Comparison of ENCODE assay signal across 9 cellular contexts in the genomic region with DNA sequence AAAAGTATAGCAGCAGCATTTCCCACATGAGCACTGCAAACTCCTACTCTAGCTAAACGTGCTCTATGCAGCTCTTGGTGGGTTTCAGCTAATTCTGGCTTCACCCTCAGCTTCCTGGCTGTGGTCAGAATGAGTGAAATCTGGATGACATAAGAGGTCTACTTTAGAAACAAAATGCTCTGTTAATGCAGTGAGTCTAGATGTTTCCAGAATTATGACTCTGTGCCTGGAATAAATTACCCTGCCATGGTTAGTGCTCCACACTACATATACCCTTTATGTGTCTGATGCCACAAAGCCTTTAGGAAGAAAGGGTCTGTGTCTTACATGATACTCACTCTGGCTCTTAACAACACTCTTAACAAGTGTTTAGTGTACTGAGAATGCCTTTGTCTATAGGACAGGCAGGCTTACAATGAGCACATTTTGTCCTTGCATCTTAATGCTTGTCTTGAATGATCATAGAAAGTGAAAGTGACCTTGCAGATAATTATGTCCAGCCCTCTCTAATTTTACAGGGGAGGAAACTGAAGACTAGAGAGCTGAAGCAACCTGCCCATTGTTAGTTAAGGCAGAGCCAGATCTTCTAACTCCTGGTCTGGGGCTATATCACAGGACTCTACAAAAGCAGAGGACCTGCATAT. TPM values are rescaled to one million over a fixed set of nuclear protein-coding genes. Genes with fewer than 3 reads are reported as not detected.
A peak's percentile ranks its signal among the peaks of the same experiment; 100 is the strongest.
DNase-seq lines count a peak whose midpoint lies in the region; ATAC-seq, FAIRE-seq and TF ChIP-seq lines count a peak whose summit lies in the region.
"Had no signal": no experiment of that assay in that cellular context is flagged by ENCODE, and none has a peak within 500 bp of the region (broad histone marks: within the 10 kb centered on the region; RNA-seq: fewer than 3 reads in every experiment).

No MANE protein-coding gene starts in this region.

- no peaks in the 10 kb centered on the region for H3K27me3 Mint-ChIP-seq in T-helper 2 cell treated with Interferon-gamma antibody and Interleukin-4, amounts not matched to agents 5 μg/mL and 100 μg/mL, for 36 hours (ENCODE audit: low read depth)
- no peaks in the 10 kb centered on the region for H3K27me3 Mint-ChIP-seq in stimulated activated naive CD8-positive, alpha-beta T cell treated with anti-CD3 and anti-CD28 coated beads, Interleukin-15, amount 100 ng/mL, for 72 hours

- no peak overlapping the region for H3K9ac ChIP-seq in kidney (ENCODE audit: low read length in 2 of 2)

- H3K9me3 Mint-ChIP-seq in T-helper 2 cell treated with Interferon-gamma antibody and Interleukin-4, amounts not matched to agents 5 μg/mL and 100 μg/mL, for 36 hours, result no peaks in the 10 kb centered on the region
- no peaks in the 10 kb centered on the region for H3K9me3 Mint-ChIP-seq in stimulated activated naive CD8-positive, alpha-beta T cell treated with anti-CD3 and anti-CD28 coated beads, Interleukin-15, amount 100 ng/mL, for 72 hours

- intact Hi-C loops in kidney (cut with DNase I), result no loop called here

- DNase-seq in stimulated activated CD4-positive, alpha-beta T cell treated with anti-CD3 and anti-CD28 coated beads, Interleukin-15, amount 100 ng/mL, for 24 hours, result peak; percentile 62
- no peak for DNase-seq in stimulated activated CD4-positive, alpha-beta T cell treated with anti-CD3 and anti-CD28 coated beads, Interleukin-4, amount 100 ng/mL, for 1 hour
- DNase-seq in T-helper 2 cell treated with Interferon-gamma antibody and Interleukin-4, amounts not matched to agents 5 μg/mL and 100 μg/mL, for 36 hours (ENCODE audit: low spot score), result peak; percentile 70
- DNase-seq in stimulated activated naive CD8-positive, alpha-beta T cell treated with anti-CD3 and anti-CD28 coated beads, Interleukin-15, amount 100 ng/mL, for 72 hours, result peak; percentile 40 to 74
- DNase-seq in kidney (no peak), substantia nigra (lab: John Stamatoyannopoulos, UW) (no peak), LoVo (ENCODE audit: low spot score) (no peak)
- DNase-seq: KG1 had no signal

- H3K27ac ChIP-seq in kidney (ENCODE audit: low read depth in 2 of 2, low read length in 2 of 2), result no peak overlapping the region
- H3K27ac ChIP-seq in substantia nigra (ENCODE audit: low read depth, low read length, poor library complexity, severe bottlenecking), result no peak overlapping the region

- peak; percentile 70 for ATAC-seq in HG03097 (IDR thresholded peaks at IDR 0.05; ENCODE audit: low FRiP score, unreplicated experiment)
- peak; percentile 95 for ATAC-seq in stimulated activated naive CD8-positive, alpha-beta T cell treated with anti-CD3 and anti-CD28 coated beads, Interleukin-15, amount 100 ng/mL, for 72 hours

- peaks cover 19 to 34% of the 10 kb centered on the region in 2 donors for H3K36me3 ChIP-seq in kidney (ENCODE audit: control insufficient read depth in 1 of 2, insufficient read depth in 2 of 2, low read length in 2 of 2)

- peaks cover 88% of the 10 kb centered on the region for H3K36me3 Mint-ChIP-seq in T-helper 2 cell treated with Interferon-gamma antibody and Interleukin-4, amounts not matched to agents 5 μg/mL and 100 μg/mL, for 36 hours (ENCODE audit: low read depth)

- peak overlapping the region; percentile 69 for H3K27ac Mint-ChIP-seq in T-helper 2 cell treated with Interferon-gamma antibody and Interleukin-4, amounts not matched to agents 5 μg/mL and 100 μg/mL, for 36 hours
- H3K27ac Mint-ChIP-seq in stimulated activated naive CD8-positive, alpha-beta T cell treated with anti-CD3 and anti-CD28 coated beads, Interleukin-15, amount 100 ng/mL, for 72 hours, result peak overlapping the region; percentile 71 to 87

- FAIRE-seq in kidney (lab: Jason Lieb, UNC), result no peak

- H3K4me1 ChIP-seq in kidney (ENCODE audit: control insufficient read depth in 1 of 2, insufficient read depth in 1 of 2, low read depth in 1 of 2, low read length in 2 of 2), result peaks cover 8 to 13% of the 10 kb centered on the region in 2 donors

- H3K4me3 ChIP-seq in kidney (ENCODE audit: low read length in 2 of 2), result no peak overlapping the region

- peaks cover 53% of the 10 kb centered on the region for H3K4me1 Mint-ChIP-seq in T-helper 2 cell treated with Interferon-gamma antibody and Interleukin-4, amounts not matched to agents 5 μg/mL and 100 μg/mL, for 36 hours (ENCODE audit: low read depth)
- H3K4me1 Mint-ChIP-seq in stimulated activated naive CD8-positive, alpha-beta T cell treated with anti-CD3 and anti-CD28 coated beads, Interleukin-15, amount 100 ng/mL, for 72 hours, result peaks cover 61% of the 10 kb centered on the region

- peak overlapping the region; percentile 56 for H3K4me3 Mint-ChIP-seq in T-helper 2 cell treated with Interferon-gamma antibody and Interleukin-4, amounts not matched to agents 5 μg/mL and 100 μg/mL, for 36 hours
- H3K4me3 Mint-ChIP-seq in stimulated activated naive CD8-positive, alpha-beta T cell treated with anti-CD3 and anti-CD28 coated beads, Interleukin-15, amount 100 ng/mL, for 72 hours, result peak overlapping the region; percentile 49 to 61

- H3K9me3 ChIP-seq in kidney (ENCODE audit: control insufficient read depth in 1 of 2, low read length in 2 of 2), result no peaks in the 10 kb centered on the region

- no peak for TF ChIP-seq CTCF in kidney (IDR thresholded peaks at IDR 0.05; ENCODE audit: borderline replicate concordance, extremely low read depth, insufficient read depth)

RNA-seq across cellular contexts. Expression of a gene that starts 9.2 kb away (rescaled TPM):
- total RNA-seq in kidney, result 467 TPM
- 500 TPM for polyA plus RNA-seq in kidney (ENCODE audit: insufficient read depth, low read depth, low replicate concordance)

RNA-seq across cellular contexts. Expression of a gene that starts 52.4 kb away (rescaled TPM):
- 835 TPM for total RNA-seq in kidney
- 925 TPM for polyA plus RNA-seq in kidney (ENCODE audit: insufficient read depth, low read depth, low replicate concordance)

Comparison
In these comparisons a context has a peak if more than half of its experiments do, and no peak if none do; other contexts are left out.
1. DNase-seq: peak in stimulated activated CD4-positive, alpha-beta T cell treated with anti-CD3 and anti-CD28 coated beads, Interleukin-15, amount 100 ng/mL, for 24 hours (single experiment), T-helper 2 cell treated with Interferon-gamma antibody and Interleukin-4, amounts not matched to agents 5 μg/mL and 100 μg/mL, for 36 hours (single experiment) and stimulated activated naive CD8-positive, alpha-beta T cell treated with anti-CD3 and anti-CD28 coated beads, Interleukin-15, amount 100 ng/mL, for 72 hours (2 of 2); none in stimulated activated CD4-positive, alpha-beta T cell treated with anti-CD3 and anti-CD28 coated beads, Interleukin-4, amount 100 ng/mL, for 1 hour (single experiment), kidney (single experiment), substantia nigra (0 of 49) and LoVo (single experiment).